19 cellular contexts compared by ENCODE assay signal in genomic region chr4:1182313-1182712, GRCh38.
"Had no signal": no experiment of that assay in that cellular context is flagged by ENCODE, and none has a peak within 500 bp of the region (broad histone marks: within the 10 kb centered on the region; RNA-seq: fewer than 3 reads in every experiment).

No MANE protein-coding gene starts in this region.

- H3K4me3 Mint-ChIP-seq: activated naive CD8-positive, alpha-beta T cell treated with anti-CD3 and anti-CD28 coated beads, Interleukin-2, amount 10 ng/mL, durations not matched to agents 7 days and 5 days had no signal

- H3K27me3 Mint-ChIP-seq: activated naive CD8-positive, alpha-beta T cell treated with anti-CD3 and anti-CD28 coated beads, Interleukin-2, amount 10 ng/mL, durations not matched to agents 7 days and 5 days had no signal

- H3K4me1 ChIP-seq: adrenal gland had no signal

- DNase-seq: activated CD4-positive, alpha-beta T cell treated with anti-CD3 and anti-CD28 coated beads for 48 hours; activated CD4-positive, alpha-beta T cell treated with anti-CD3 and anti-CD28 coated beads, Interleukin-2, amount 50 U/mL, for 4 hours; activated CD4-positive, CD25-positive, alpha-beta regulatory T cell treated with anti-CD3 and anti-CD28 coated beads, Interleukin-2, amount 50 U/mL, for 72 hours; activated naive CD4-positive, alpha-beta T cell treated with anti-CD3 and anti-CD28 coated beads, Interleukin-2, amount 50 U/mL, for 16 hours; activated naive CD8-positive, alpha-beta T cell treated with anti-CD3 and anti-CD28 coated beads, Interleukin-2, amount 10 ng/mL, durations not matched to agents 7 days and 5 days; activated T-cell treated with anti-CD3 and anti-CD28 coated beads for 4 hours; adrenal gland; anterior cingulate cortex; KG1; NCI-H1048; NCI-H1417; NCI-H1930; NCI-H2107; NCI-H2171 treated with DMSO at 0.1 percent for 48 hours; NCI-H226; NCI-H526; NCI-H774; SIG-M5; T-helper 1 cell had no signal

- H3K4me3 ChIP-seq: adrenal gland had no signal

- H3K27ac ChIP-seq: adrenal gland had no signal

- H3K36me3 ChIP-seq: adrenal gland had no signal
